27 cellular contexts compared by ENCODE assay signal in the genomic region with DNA sequence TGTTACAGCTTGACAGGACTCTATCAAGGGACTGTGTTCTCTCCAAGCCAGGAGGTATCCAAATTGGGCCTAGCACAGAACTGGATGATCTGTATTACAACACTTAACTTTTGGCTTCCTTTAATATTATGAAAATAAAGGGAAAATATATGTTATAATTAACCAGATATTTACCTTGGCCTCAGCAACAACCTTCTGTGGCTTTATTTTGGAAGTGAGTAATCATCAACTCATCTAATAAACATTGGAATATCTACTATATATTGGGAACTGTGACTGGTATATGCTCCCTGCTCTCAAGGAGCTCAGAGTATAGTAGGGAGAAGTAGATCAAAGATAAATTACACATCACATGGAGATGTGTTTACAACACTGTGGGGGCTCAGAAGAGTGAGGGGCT.
"Had no signal": no experiment of that assay in that cellular context is flagged by ENCODE, and none has a peak within 500 bp of the region (broad histone marks: within the 10 kb centered on the region; RNA-seq: fewer than 3 reads in every experiment).

No MANE protein-coding gene starts in this region.

- H3K4me3 Mint-ChIP-seq: activated CD4-positive, alpha-beta T cell treated with anti-CD3 and anti-CD28 coated beads, Interleukin-2, amount 10 ng/mL, durations not matched to agents 7 days and 5 days; activated CD8-positive, alpha-beta memory T cell treated with anti-CD3 and anti-CD28 coated beads, Interleukin-2, amount 10 ng/mL, durations not matched to agents 7 days and 5 days; activated CD8-positive, alpha-beta T cell treated with anti-CD3 and anti-CD28 coated beads for 36 hours; activated naive CD4-positive, alpha-beta T cell treated with anti-CD3 and anti-CD28 coated beads, Interleukin-2, amount 50 U/mL, for 24 hours; activated T-helper 1 cell treated with anti-CD3 and anti-CD28 coated beads, Interleukin-12 subunit alpha, Interleukin-12 subunit beta, Interleukin-2, Interleukin-4 antibody, amounts not matched to agents 30 ng/mL and 10 ng/mL and 1 ng/mL, durations not matched to agents 14 hours and 24 hours and 36 hours; central memory CD8-positive, alpha-beta T cell; memory B cell; natural killer cell treated with Interleukin-12 subunit alpha and Interleukin-12 subunit beta and Interleukin-15 and Interleukin-18, amount 100 ng/mL, for 72 hours; stimulated activated naive B cell treated with anti-CD40 and anti-IgM and Interleukin-4, amounts not matched to agents 10 μg/mL and 1 μg/mL and 100 μg/mL, for 72 hours had no signal

- H3K36me3 ChIP-seq: brain microvascular endothelial cell, gastroesophageal sphincter, right lobe of liver, uterus had no signal

- H3K27me3 Mint-ChIP-seq: activated CD4-positive, alpha-beta T cell treated with anti-CD3 and anti-CD28 coated beads, Interleukin-2, amount 10 ng/mL, durations not matched to agents 7 days and 5 days; activated CD8-positive, alpha-beta memory T cell treated with anti-CD3 and anti-CD28 coated beads, Interleukin-2, amount 10 ng/mL, durations not matched to agents 7 days and 5 days; activated CD8-positive, alpha-beta T cell treated with anti-CD3 and anti-CD28 coated beads for 36 hours; activated naive CD4-positive, alpha-beta T cell treated with anti-CD3 and anti-CD28 coated beads, Interleukin-2, amount 50 U/mL, for 24 hours; central memory CD8-positive, alpha-beta T cell; memory B cell; natural killer cell treated with Interleukin-12 subunit alpha and Interleukin-12 subunit beta and Interleukin-15 and Interleukin-18, amount 100 ng/mL, for 72 hours; stimulated activated naive B cell treated with anti-CD40 and anti-IgM and Interleukin-4, amounts not matched to agents 10 μg/mL and 1 μg/mL and 100 μg/mL, for 72 hours had no signal

- H3K36me3 Mint-ChIP-seq: activated CD8-positive, alpha-beta memory T cell treated with anti-CD3 and anti-CD28 coated beads, Interleukin-2, amount 10 ng/mL, durations not matched to agents 7 days and 5 days; activated naive CD4-positive, alpha-beta T cell treated with anti-CD3 and anti-CD28 coated beads, Interleukin-2, amount 50 U/mL, for 24 hours; memory B cell; stimulated activated naive B cell treated with anti-CD40 and anti-IgM and Interleukin-4, amounts not matched to agents 10 μg/mL and 1 μg/mL and 100 μg/mL, for 72 hours had no signal

- H3K4me1 ChIP-seq: gastroesophageal sphincter, right lobe of liver, testis, uterus had no signal

- H3K9me3 ChIP-seq: gastroesophageal sphincter, right lobe of liver, testis, uterus had no signal

- FAIRE-seq: colon had no signal

- H3K27ac ChIP-seq: brain microvascular endothelial cell, epithelial cell of prostate, gastroesophageal sphincter, right lobe of liver, testis, uterus had no signal

- ATAC-seq: activated CD8-positive, alpha-beta memory T cell treated with anti-CD3 and anti-CD28 coated beads, Interleukin-2, amount 10 ng/mL, durations not matched to agents 7 days and 5 days; activated CD8-positive, alpha-beta T cell treated with anti-CD3 and anti-CD28 coated beads for 36 hours; gastroesophageal sphincter; left cardiac atrium; natural killer cell treated with Interleukin-12 subunit alpha and Interleukin-12 subunit beta and Interleukin-15 and Interleukin-18, amount 100 ng/mL, for 72 hours; right lobe of liver; stimulated activated naive B cell treated with anti-CD40 and anti-IgM and Interleukin-4, amounts not matched to agents 10 μg/mL and 1 μg/mL and 100 μg/mL, for 72 hours had no signal

- H3K9me3 Mint-ChIP-seq: activated CD4-positive, alpha-beta T cell treated with anti-CD3 and anti-CD28 coated beads, Interleukin-2, amount 10 ng/mL, durations not matched to agents 7 days and 5 days; activated CD8-positive, alpha-beta T cell treated with anti-CD3 and anti-CD28 coated beads for 36 hours; activated naive CD4-positive, alpha-beta T cell treated with anti-CD3 and anti-CD28 coated beads, Interleukin-2, amount 50 U/mL, for 24 hours; activated T-helper 1 cell treated with anti-CD3 and anti-CD28 coated beads, Interleukin-12 subunit alpha, Interleukin-12 subunit beta, Interleukin-2, Interleukin-4 antibody, amounts not matched to agents 30 ng/mL and 10 ng/mL and 1 ng/mL, durations not matched to agents 14 hours and 24 hours and 36 hours; memory B cell had no signal

- H3K4me1 Mint-ChIP-seq: activated CD4-positive, alpha-beta T cell treated with anti-CD3 and anti-CD28 coated beads, Interleukin-2, amount 10 ng/mL, durations not matched to agents 7 days and 5 days; activated CD8-positive, alpha-beta memory T cell treated with anti-CD3 and anti-CD28 coated beads, Interleukin-2, amount 10 ng/mL, durations not matched to agents 7 days and 5 days; activated naive CD4-positive, alpha-beta T cell treated with anti-CD3 and anti-CD28 coated beads, Interleukin-2, amount 50 U/mL, for 24 hours; central memory CD8-positive, alpha-beta T cell; memory B cell had no signal

- DNase-seq: activated CD4-positive, alpha-beta T cell treated with anti-CD3 and anti-CD28 coated beads, Interleukin-2, amount 10 ng/mL, durations not matched to agents 7 days and 5 days; activated CD8-positive, alpha-beta memory T cell treated with anti-CD3 and anti-CD28 coated beads, Interleukin-2, amount 10 ng/mL, durations not matched to agents 7 days and 5 days; activated CD8-positive, alpha-beta T cell treated with anti-CD3 and anti-CD28 coated beads for 36 hours; activated gamma-delta T cell treated with Interleukin-2 at 50 U/mL for 16 hours; activated T-cell treated with anti-CD3 and anti-CD28 coated beads for 4 hours; anterior cingulate cortex; brain microvascular endothelial cell; head of caudate nucleus; hypothalamus; islet precursor cell; left cardiac atrium; nucleus accumbens; right lobe of liver; stimulated activated CD4-positive, alpha-beta T cell treated with anti-CD3 and anti-CD28 coated beads, Interleukin-2, amount 100 ng/mL, for 48 hours; stimulated activated CD8-positive, alpha-beta memory T cell treated with anti-CD3 and anti-CD28 coated beads, Interleukin-4, amount 100 ng/mL, for 48 hours; stimulated activated naive B cell treated with anti-CD40 and anti-IgM and Interleukin-4, amounts not matched to agents 10 μg/mL and 1 μg/mL and 100 μg/mL, for 72 hours; testis; trophoblast cell; uterus had no signal

- H3K27me3 ChIP-seq: brain microvascular endothelial cell, gastroesophageal sphincter, right lobe of liver, testis, uterus had no signal

- H3K27ac Mint-ChIP-seq: activated CD4-positive, alpha-beta T cell treated with anti-CD3 and anti-CD28 coated beads, Interleukin-2, amount 10 ng/mL, durations not matched to agents 7 days and 5 days; activated CD8-positive, alpha-beta memory T cell treated with anti-CD3 and anti-CD28 coated beads, Interleukin-2, amount 10 ng/mL, durations not matched to agents 7 days and 5 days; activated CD8-positive, alpha-beta T cell treated with anti-CD3 and anti-CD28 coated beads for 36 hours; activated naive CD4-positive, alpha-beta T cell treated with anti-CD3 and anti-CD28 coated beads, Interleukin-2, amount 50 U/mL, for 24 hours; activated T-helper 1 cell treated with anti-CD3 and anti-CD28 coated beads, Interleukin-12 subunit alpha, Interleukin-12 subunit beta, Interleukin-2, Interleukin-4 antibody, amounts not matched to agents 30 ng/mL and 10 ng/mL and 1 ng/mL, durations not matched to agents 14 hours and 24 hours and 36 hours; memory B cell; natural killer cell treated with Interleukin-12 subunit alpha and Interleukin-12 subunit beta and Interleukin-15 and Interleukin-18, amount 100 ng/mL, for 72 hours; stimulated activated naive B cell treated with anti-CD40 and anti-IgM and Interleukin-4, amounts not matched to agents 10 μg/mL and 1 μg/mL and 100 μg/mL, for 72 hours had no signal

- H3K4me3 ChIP-seq: gastroesophageal sphincter, right lobe of liver, testis, uterus had no signal
